In the genomic region with DNA sequence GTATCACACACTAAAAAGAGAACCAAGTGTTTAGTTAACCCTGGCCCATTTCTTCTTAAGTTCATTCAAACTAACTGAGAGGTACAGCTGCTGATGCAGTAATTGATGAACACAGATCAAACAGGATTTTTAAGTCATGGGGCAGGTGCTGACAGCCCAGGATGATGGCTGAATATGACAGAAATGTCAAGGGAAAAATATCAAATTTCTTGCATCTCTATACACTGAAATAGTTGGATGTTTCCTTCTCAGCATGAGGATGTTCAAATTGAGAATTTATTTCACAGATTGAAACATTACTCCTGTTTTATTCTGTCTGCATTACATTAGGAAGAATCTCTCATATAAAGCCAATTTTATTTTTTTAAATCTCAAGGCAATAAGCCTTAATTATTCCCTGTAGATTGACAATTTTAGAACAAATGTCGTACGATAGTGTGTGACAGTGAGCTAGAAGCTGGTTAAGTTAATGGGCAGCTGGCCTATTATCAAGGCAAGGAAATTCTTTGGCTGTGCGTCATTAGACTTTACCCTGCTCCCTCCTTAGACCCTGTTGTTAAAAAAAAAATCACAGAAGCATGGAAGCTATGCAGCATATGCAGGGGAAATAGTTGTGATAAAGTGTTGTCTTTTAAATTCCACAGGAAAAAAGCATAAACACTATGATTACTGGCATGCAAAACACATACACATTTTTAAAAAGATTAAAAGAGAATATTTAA, we compare ENCODE assay signal across 10 cellular contexts.
DNase-seq lines count a peak whose midpoint lies in the region; ATAC-seq and TF ChIP-seq lines count a peak whose summit lies in the region.
"Had no signal": no experiment of that assay in that cellular context is flagged by ENCODE, and none has a peak within 500 bp of the region (broad histone marks: within the 10 kb centered on the region; RNA-seq: fewer than 3 reads in every experiment).

No MANE protein-coding gene starts in this region.

- ATAC-seq in GM18498 (IDR thresholded peaks at IDR 0.05; ENCODE audit: unreplicated experiment) = no peak
- no peak for ATAC-seq in activated CD8-positive, alpha-beta memory T cell treated with anti-CD3 and anti-CD28 coated beads, Interleukin-2, amount 10 ng/mL, durations not matched to agents 7 days and 5 days

- no peaks in the 10 kb centered on the region for H4K20me1 ChIP-seq in GM23248 (ENCODE audit: insufficient read depth)

- H3K4me3 ChIP-seq in GM23248 (peak overlapping the region; percentile 36), fibroblast of pulmonary artery (replicated peaks; ENCODE audit: low read depth, low read length) (no peak overlapping the region)
- H3K4me3 ChIP-seq: lower lobe of right lung had no signal

- peak overlapping the region; percentile 70 for H3K4me2 ChIP-seq in GM23248 (ENCODE audit: unreplicated experiment)

- no peaks in the 10 kb centered on the region for H3K27me3 Mint-ChIP-seq in progenitor cell of endocrine pancreas
- no peaks in the 10 kb centered on the region for H3K27me3 Mint-ChIP-seq in activated CD8-positive, alpha-beta memory T cell treated with anti-CD3 and anti-CD28 coated beads, Interleukin-2, amount 10 ng/mL, durations not matched to agents 7 days and 5 days

- H3K4me3 Mint-ChIP-seq in progenitor cell of endocrine pancreas (ENCODE audit: low read depth) = no peak overlapping the region
- H3K4me3 Mint-ChIP-seq in activated CD8-positive, alpha-beta memory T cell treated with anti-CD3 and anti-CD28 coated beads, Interleukin-2, amount 10 ng/mL, durations not matched to agents 7 days and 5 days = no peak overlapping the region

- POLR2A ChIA-PET in HEK293T (lab: Yijun Ruan, JAX) = no interaction called here

- no peaks in the 10 kb centered on the region for H3K79me2 ChIP-seq in GM23248 (ENCODE audit: insufficient read depth)

- CTCF ChIA-PET in HEK293T (lab: Yijun Ruan, JAX) = no interaction called here
- CTCF ChIA-PET in activated CD8-positive, alpha-beta memory T cell treated with anti-CD3 and anti-CD28 coated beads, Interleukin-2, amount 10 ng/mL, durations not matched to agents 7 days and 5 days (lab: Charles Lee) = no interaction called here

- no peak overlapping the region for H3K9ac ChIP-seq in GM23248

- H3K27ac Mint-ChIP-seq in progenitor cell of endocrine pancreas = peak overlapping the region; percentile 66
- H3K27ac Mint-ChIP-seq in activated CD8-positive, alpha-beta memory T cell treated with anti-CD3 and anti-CD28 coated beads, Interleukin-2, amount 10 ng/mL, durations not matched to agents 7 days and 5 days = no peak overlapping the region

- H3K4me1 Mint-ChIP-seq in progenitor cell of endocrine pancreas (ENCODE audit: low read depth) = peaks cover 13% of the 10 kb centered on the region
- peaks cover 9% of the 10 kb centered on the region for H3K4me1 Mint-ChIP-seq in activated CD8-positive, alpha-beta memory T cell treated with anti-CD3 and anti-CD28 coated beads, Interleukin-2, amount 10 ng/mL, durations not matched to agents 7 days and 5 days

- H3K27ac ChIP-seq in GM23248 = peak overlapping the region; percentile 40
- H3K27ac ChIP-seq: lower lobe of right lung had no signal

- no peaks in the 10 kb centered on the region for H3K36me3 ChIP-seq in GM23248 (ENCODE audit: low read depth)
- H3K36me3 ChIP-seq: lower lobe of right lung had no signal

- peaks cover 15% of the 10 kb centered on the region for H3K9me3 Mint-ChIP-seq in progenitor cell of endocrine pancreas (ENCODE audit: low read depth)
- no peaks in the 10 kb centered on the region for H3K9me3 Mint-ChIP-seq in activated CD8-positive, alpha-beta memory T cell treated with anti-CD3 and anti-CD28 coated beads, Interleukin-2, amount 10 ng/mL, durations not matched to agents 7 days and 5 days (ENCODE audit: low read depth)

- no peaks in the 10 kb centered on the region for H3K9me3 ChIP-seq in GM23248 (ENCODE audit: low read depth)
- H3K9me3 ChIP-seq: lower lobe of right lung had no signal

- H2AFZ ChIP-seq in GM23248 = peak overlapping the region; percentile 29; the same call in 1 of the 2 replicates

- H3F3A ChIP-seq in GM23248 (ENCODE audit: insufficient read depth) = peaks cover 13% of the 10 kb centered on the region; the same call in 1 of the 2 replicates

- H3K36me3 Mint-ChIP-seq in progenitor cell of endocrine pancreas (ENCODE audit: insufficient read depth) = no peaks in the 10 kb centered on the region
- H3K36me3 Mint-ChIP-seq in activated CD8-positive, alpha-beta memory T cell treated with anti-CD3 and anti-CD28 coated beads, Interleukin-2, amount 10 ng/mL, durations not matched to agents 7 days and 5 days = no peaks in the 10 kb centered on the region

- H3K9me2 ChIP-seq in GM23248 (ENCODE audit: insufficient read depth) = no peaks in the 10 kb centered on the region

- TF ChIP-seq CTCF in fibroblast of pulmonary artery (IDR thresholded peaks at IDR 0.05; ENCODE audit: low read length, missing control alignments) (no peak), progenitor cell of endocrine pancreas (IDR thresholded peaks at IDR 0.05; ENCODE audit: unreplicated experiment) (no peak)

- 2% methylated on average over 3 of the region's 3 CpGs for WGBS in GM23248 (ENCODE audit: low coverage in 1 of 2, low lambda C conversion rate in 2 of 2, missing lambda C conversion rate in 2 of 2), 2 experiments

- peaks cover 41% of the 10 kb centered on the region for H3K4me1 ChIP-seq in GM23248 (ENCODE audit: insufficient read depth)
- H3K4me1 ChIP-seq: lower lobe of right lung had no signal

- DNase-seq in GM23248 (peak; percentile 82), NCI-H69 (lab: John Stamatoyannopoulos, UW) (peak; percentile 81), fibroblast of pulmonary artery (ENCODE audit: low read depth) (peak; percentile 93), progenitor cell of endocrine pancreas (ENCODE audit: low spot score, unreplicated experiment) (no peak), HEK293T (ENCODE audit: extremely low spot score) (no peak), NK-92 (lab: John Stamatoyannopoulos, UW; ENCODE audit: unreplicated experiment) (no peak)
- no peak for DNase-seq in activated CD8-positive, alpha-beta memory T cell treated with anti-CD3 and anti-CD28 coated beads, Interleukin-2, amount 10 ng/mL, durations not matched to agents 7 days and 5 days
- DNase-seq: activated naive CD4-positive, alpha-beta T cell treated with Interleukin-2 at 50 U/mL for 16 hours; lower lobe of right lung had no signal

- no peaks in the 10 kb centered on the region for H3K27me3 ChIP-seq in GM23248 (replicated peaks; ENCODE audit: insufficient read depth)

- in situ Hi-C loops in GM23248 (cut with MboI) = no loop called here

TF ChIP-seq in HEK293T, 16 proteins besides CTCF, POLR2A, EP300 and RAD21:
- no peak for TF ChIP-seq L3MBTL2 (conservative IDR thresholded peaks at IDR 0.05)
- TF ChIP-seq ZNF384 (IDR thresholded peaks at IDR 0.05) = no peak
- TF ChIP-seq BHLHE40 (IDR thresholded peaks at IDR 0.05; ENCODE audit: borderline replicate concordance) = no peak
- TF ChIP-seq SUZ12 (IDR thresholded peaks at IDR 0.05) = no peak
- no peak for TF ChIP-seq LEF1 (IDR thresholded peaks at IDR 0.05; ENCODE audit: borderline replicate concordance)
- TF ChIP-seq TARDBP (IDR thresholded peaks at IDR 0.05) = no peak
- TF ChIP-seq ARNT (IDR thresholded peaks at IDR 0.05) = no peak
- TF ChIP-seq FOXA1 (IDR thresholded peaks at IDR 0.05) = no peak
- TF ChIP-seq CTBP1 (IDR thresholded peaks at IDR 0.05; ENCODE audit: borderline replicate concordance) = no peak
- TF ChIP-seq FOXM1 (IDR thresholded peaks at IDR 0.05; ENCODE audit: borderline replicate concordance) = no peak
- TF ChIP-seq, protein P1, sequence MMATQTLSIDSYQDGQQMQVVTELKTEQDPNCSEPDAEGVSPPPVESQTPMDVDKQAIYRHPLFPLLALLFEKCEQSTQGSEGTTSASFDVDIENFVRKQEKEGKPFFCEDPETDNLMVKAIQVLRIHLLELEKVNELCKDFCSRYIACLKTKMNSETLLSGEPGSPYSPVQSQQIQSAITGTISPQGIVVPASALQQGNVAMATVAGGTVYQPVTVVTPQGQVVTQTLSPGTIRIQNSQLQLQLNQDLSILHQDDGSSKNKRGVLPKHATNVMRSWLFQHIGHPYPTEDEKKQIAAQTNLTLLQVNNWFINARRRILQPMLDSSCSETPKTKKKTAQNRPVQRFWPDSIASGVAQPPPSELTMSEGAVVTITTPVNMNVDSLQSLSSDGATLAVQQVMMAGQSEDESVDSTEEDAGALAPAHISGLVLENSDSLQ (IDR thresholded peaks at IDR 0.05) = no peak
- TF ChIP-seq ELF4 (IDR thresholded peaks at IDR 0.05) = no peak
- no peak for TF ChIP-seq SP1 (IDR thresholded peaks at IDR 0.05)
- no peak for TF ChIP-seq NFRKB (IDR thresholded peaks at IDR 0.05)
- TF ChIP-seq HDGF (IDR thresholded peaks at IDR 0.05; ENCODE audit: borderline replicate concordance) = no peak

Comparison
In these comparisons a context has a peak if more than half of its experiments do, and no peak if none do; other contexts are left out.
1. DNase-seq: peak in GM23248 (single experiment), NCI-H69 (single experiment) and fibroblast of pulmonary artery (single experiment); none in progenitor cell of endocrine pancreas (single experiment), HEK293T (single experiment), NK-92 (single experiment) and activated CD8-positive, alpha-beta memory T cell treated with anti-CD3 and anti-CD28 coated beads, Interleukin-2, amount 10 ng/mL, durations not matched to agents 7 days and 5 days (single experiment).